21 cellular contexts compared by ENCODE assay signal in the genomic region with DNA sequence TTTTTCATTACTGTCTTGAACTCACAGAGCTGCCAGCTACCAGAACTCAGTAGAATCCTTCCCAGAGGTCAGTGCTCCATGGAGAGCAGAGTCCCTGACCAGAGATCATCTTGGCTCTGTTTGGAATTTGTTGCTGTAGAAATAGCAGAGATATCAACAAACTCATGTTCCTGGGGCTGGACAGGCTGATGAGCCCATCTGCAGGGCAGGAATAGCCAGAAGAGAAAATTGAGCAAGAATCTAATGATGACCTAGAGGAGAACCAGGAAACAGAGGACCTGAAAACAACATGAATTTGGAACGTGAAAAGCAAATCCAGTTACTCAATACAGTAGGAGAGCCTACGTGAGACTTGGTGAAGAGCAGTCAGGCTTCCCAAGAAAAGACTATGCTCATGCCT.
DNase-seq lines count a peak whose midpoint lies in the region; ATAC-seq and TF ChIP-seq lines count a peak whose summit lies in the region.
"Had no signal": no experiment of that assay in that cellular context is flagged by ENCODE, and none has a peak within 500 bp of the region (broad histone marks: within the 10 kb centered on the region; RNA-seq: fewer than 3 reads in every experiment).

No MANE protein-coding gene starts in this region.

- DNase-seq in GM04503 (ENCODE audit: low read depth): peak; percentile 60
- peak in 1 of 2 donors; percentile 27 for DNase-seq in breast epithelium (ENCODE audit: low spot score in 2 of 2)
- peak in 1 of 3 donors; percentile 35 for DNase-seq in right cardiac atrium
- DNase-seq in sciatic nerve (ENCODE audit: low spot score): no peak
- no peak for DNase-seq in GOT3 (lab: John Stamatoyannopoulos, UW)
- DNase-seq in NK-92 (lab: John Stamatoyannopoulos, UW; ENCODE audit: unreplicated experiment): no peak
- no peak for DNase-seq in GM19240 (ENCODE audit: insufficient read length, low spot score)
- DNase-seq: activated CD4-positive, alpha-beta T cell treated with anti-CD3 and anti-CD28 coated beads, Interleukin-2, amount 50 U/mL, for 48 hours; activated T-cell treated with anti-CD3 and anti-CD28 coated beads, Interleukin-2, amount 50 U/mL, for 1 hour; AML-193; NCI-H146; NCI-H446 treated with DMSO at 0.1 percent for 48 hours; NK-92 treated with Interleukin-12 subunit alpha and Interleukin-12 subunit beta, amount 100 ng/mL, for 24 hours; retina; T-helper 1 cell; upper lobe of right lung had no signal

- H3K9me3 ChIP-seq in breast epithelium (no peaks in the 10 kb centered on the region), right cardiac atrium (ENCODE audit: control insufficient read depth, low read length) (no peaks in the 10 kb centered on the region)
- H3K9me3 ChIP-seq: heart left ventricle, neutrophil, upper lobe of right lung had no signal

- H3K27me3 ChIP-seq in breast epithelium (no peaks in the 10 kb centered on the region), right cardiac atrium (ENCODE audit: control insufficient read depth, insufficient read depth) (no peaks in the 10 kb centered on the region)
- H3K27me3 ChIP-seq: heart left ventricle, neutrophil, upper lobe of right lung had no signal

- H3K27ac ChIP-seq in breast epithelium (peak overlapping the region; percentile 72 to 78), right cardiac atrium (ENCODE audit: low read length) (no peak overlapping the region)
- H3K27ac ChIP-seq: epithelial cell of prostate, neutrophil, upper lobe of right lung, VCaP had no signal

- no peak overlapping the region for H3K4me3 ChIP-seq in breast epithelium
- no peak overlapping the region for H3K4me3 ChIP-seq in right cardiac atrium (ENCODE audit: low read length)
- H3K4me3 ChIP-seq: heart left ventricle, upper lobe of right lung had no signal

- TF ChIP-seq POLR2A in breast epithelium (IDR thresholded peaks at IDR 0.05): no peak

- 65% methylated on average over 2 of the region's 2 CpGs for WGBS in right cardiac atrium

- TF ChIP-seq CTCF in breast epithelium (IDR thresholded peaks at IDR 0.05): no peak

- ATAC-seq in right cardiac atrium: peak; percentile 37 to 70
- ATAC-seq in sciatic nerve: peak; percentile 92
- no peak for ATAC-seq in GM19351 (IDR thresholded peaks at IDR 0.05; ENCODE audit: unreplicated experiment)
- ATAC-seq: upper lobe of right lung had no signal

- intact Hi-C loops in breast epithelium (cut with DNase I; ENCODE audit: low total_unique reads) (no loop called here), right cardiac atrium (cut with DNase I) (no loop called here), sciatic nerve (cut with DNase I) (no loop called here)

- H3K4me1 ChIP-seq in breast epithelium (no peaks in the 10 kb centered on the region), right cardiac atrium (ENCODE audit: control insufficient read depth, insufficient read depth, low read length) (peaks cover 8% of the 10 kb centered on the region)

- H3K36me3 ChIP-seq in breast epithelium: no peaks in the 10 kb centered on the region
- H3K36me3 ChIP-seq: heart left ventricle, neutrophil, upper lobe of right lung had no signal
